9 cellular contexts compared by ENCODE assay signal in genomic region chr1:145782166-145783099, GRCh38. TPM values are rescaled to one million over a fixed set of nuclear protein-coding genes. Genes with fewer than 3 reads are reported as not detected.
A peak's percentile ranks its signal among the peaks of the same experiment; 100 is the strongest.
DNase-seq lines count a peak whose midpoint lies in the region; ATAC-seq and TF ChIP-seq lines count a peak whose summit lies in the region.
"Had no signal": no experiment of that assay in that cellular context is flagged by ENCODE, and none has a peak within 500 bp of the region (broad histone marks: within the 10 kb centered on the region; RNA-seq: fewer than 3 reads in every experiment).

No MANE protein-coding gene starts in this region.

- no peak overlapping the region for H2AFZ ChIP-seq in SK-N-SH (ENCODE audit: low read depth)

- peaks cover 6 to 9% of the 10 kb centered on the region in 2 experiments for H3K36me3 ChIP-seq in SK-N-SH (replicated peaks in 1 of 2; ENCODE audit: control insufficient read depth in 1 of 2, insufficient read depth in 2 of 2, low read length in 1 of 2)

- intact Hi-C loops in sciatic nerve (cut with DNase I): no loop called here

- ATAC-seq in sciatic nerve: peak; percentile 82
- ATAC-seq in GM21576 (IDR thresholded peaks at IDR 0.05; ENCODE audit: unreplicated experiment): no peak

- CTCF ChIA-PET in SK-N-SH (lab: Yijun Ruan, JAX): interaction anchor here (0.7 to 1.6 kb wide), 2 partner anchors 11 to 63 kb away, joined by 3 read pairs; partner anchors contain the start of gene NUDT17

- H3K9me3 ChIP-seq in SK-N-SH: no peaks in the 10 kb centered on the region

- TF ChIP-seq RAD21 in SK-N-SH (IDR thresholded peaks at IDR 0.05; ENCODE audit: low read length): no peak

- no peaks in the 10 kb centered on the region for H4K20me1 ChIP-seq in SK-N-SH (ENCODE audit: insufficient read depth)

- POLR2A ChIA-PET in SK-N-SH (lab: Yijun Ruan, JAX): interaction anchor here (0.6 kb wide), 1 partner anchor 14 kb away, joined by 3 read pairs; no protein-coding TSS in a partner anchor

- 0 out of 4 replicates have a peak, but pooled peaks of 1 of the 2 experiments have one; percentile 68 for TF ChIP-seq EP300 in SK-N-SH (IDR thresholded peaks at IDR 0.05; ENCODE audit: borderline replicate concordance in 1 of 2, low read depth in 1 of 2, low read length in 1 of 2)

- peaks cover 0 to 13% of the 10 kb centered on the region in 2 experiments; a peak in 1 of 4 replicates for H3K4me1 ChIP-seq in SK-N-SH (ENCODE audit: control insufficient read depth in 1 of 2, insufficient read depth in 2 of 2, low read depth in 1 of 2, low read length in 1 of 2)

- H3K79me2 ChIP-seq in SK-N-SH (ENCODE audit: insufficient read depth): peaks cover 5% of the 10 kb centered on the region; the same call in 1 of the 2 replicates

- DNase-seq in GM04503 (ENCODE audit: low read depth) (peak; percentile 73), SK-N-SH (no peak), fibroblast of mammary gland (ENCODE audit: low read depth) (peak; percentile 94), sciatic nerve (ENCODE audit: low spot score) (no peak), NCI-H2171 (lab: John Stamatoyannopoulos, UW) (no peak), RPMI8226 (no peak), DMS79 treated with DMSO at 0.1 percent for 48 hours (lab: John Stamatoyannopoulos, UW) (no peak)
- DNase-seq: activated effector memory CD4-positive, alpha-beta T cell treated with anti-CD3 and anti-CD28 coated beads, Interleukin-2, amount 50 U/mL, for 16 hours had no signal

- no peak overlapping the region for H3K4me3 ChIP-seq in SK-N-SH (ENCODE audit: low read depth in 2 of 2, low read length in 1 of 2)
- H3K4me3 ChIP-seq in fibroblast of mammary gland (ENCODE audit: control insufficient read depth, low read depth, low read length): no peak overlapping the region

- TF ChIP-seq CTCF in SK-N-SH (IDR thresholded peaks at IDR 0.05) (no peak), fibroblast of mammary gland (conservative IDR thresholded peaks at IDR 0.05; ENCODE audit: control insufficient read depth, insufficient read depth, low read depth, low read length) (no peak)

- H3K9me2 ChIP-seq in SK-N-SH: no peaks in the 10 kb centered on the region

- H3K27ac ChIP-seq in SK-N-SH (ENCODE audit: low read depth in 2 of 2, low read length in 1 of 2): peak overlapping the region in 1 of 2 experiments; percentile 81; a peak in 2 of 4 replicates

- WGBS in SK-N-SH (ENCODE audit: low lambda C conversion rate): 73% methylated on average over 12 of the region's 12 CpGs

- no peak overlapping the region for H3K9ac ChIP-seq in SK-N-SH

- H3K27me3 ChIP-seq in SK-N-SH (ENCODE audit: insufficient read depth): no peaks in the 10 kb centered on the region

- peaks cover 13% of the 10 kb centered on the region for H3F3A ChIP-seq in SK-N-SH (replicated peaks; ENCODE audit: insufficient read depth)

- H3K4me2 ChIP-seq in SK-N-SH: peak overlapping the region; percentile 26; the same call in 1 of the 2 replicates

TF ChIP-seq in SK-N-SH, 30 proteins besides CTCF, POLR2A, EP300 and RAD21:
- TF ChIP-seq FOSL2 (IDR thresholded peaks at IDR 0.05; ENCODE audit: borderline replicate concordance, low read depth) (peak; percentile 88), GABPA (IDR thresholded peaks at IDR 0.05; ENCODE audit: low read depth) (no peak), RFX5 (IDR thresholded peaks at IDR 0.05; ENCODE audit: low read length) (no peak), GATA2 (CRISPR knock-in tag; IDR thresholded peaks at IDR 0.05) (no peak), JUND (IDR thresholded peaks at IDR 0.05) (peak; percentile 91), TCF12 (IDR thresholded peaks at IDR 0.05) (peak; percentile 70), RCOR1 (IDR thresholded peaks at IDR 0.05; ENCODE audit: low read length) (no peak), NFIC (IDR thresholded peaks at IDR 0.05; ENCODE audit: borderline replicate concordance) (peak; percentile 72), MEF2A (IDR thresholded peaks at IDR 0.05; ENCODE audit: borderline replicate concordance, low read depth) (peak; percentile 86), PBX3 (IDR thresholded peaks at IDR 0.05) (peak; percentile 52)

RNA-seq across cellular contexts. Expression of gene RNF115, which starts 41.5 kb away (rescaled TPM):
- polyA plus RNA-seq in SK-N-SH (2012; rRNA removed): 4.8 and 6.1 TPM in 2 replicates
- 5.0 and 5.2 TPM in 2 replicates for polyA plus RNA-seq in SK-N-SH (2012; cell fraction: cytosol; rRNA removed)
- 8.0 and 15.4 TPM in 2 replicates for polyA plus RNA-seq in SK-N-SH (2012; cell fraction: nucleus; rRNA removed)
- total RNA-seq in sciatic nerve: 19.9 TPM

RNA-seq across cellular contexts. Expression of gene POLR3C, which starts 41.6 kb away (rescaled TPM):
- 34.1 and 40.9 TPM in 2 replicates for polyA plus RNA-seq in SK-N-SH (2012; rRNA removed)
- polyA plus RNA-seq in SK-N-SH (2012; cell fraction: cytosol; rRNA removed): 32.1 and 36.1 TPM in 2 replicates
- polyA plus RNA-seq in SK-N-SH (2012; cell fraction: nucleus; rRNA removed): 51.9 and 53.9 TPM in 2 replicates
- total RNA-seq in sciatic nerve: 26.2 TPM

Comparison
In these comparisons a context has a peak if more than half of its experiments do, and no peak if none do; other contexts are left out.
1. DNase-seq: peak in GM04503 (single experiment) and fibroblast of mammary gland (single experiment); none in SK-N-SH (single experiment), sciatic nerve (single experiment), NCI-H2171 (single experiment), RPMI8226 (single experiment) and DMS79 treated with DMSO at 0.1 percent for 48 hours (single experiment).